ENCODE assay signal across 11 cellular contexts in the genomic region with DNA sequence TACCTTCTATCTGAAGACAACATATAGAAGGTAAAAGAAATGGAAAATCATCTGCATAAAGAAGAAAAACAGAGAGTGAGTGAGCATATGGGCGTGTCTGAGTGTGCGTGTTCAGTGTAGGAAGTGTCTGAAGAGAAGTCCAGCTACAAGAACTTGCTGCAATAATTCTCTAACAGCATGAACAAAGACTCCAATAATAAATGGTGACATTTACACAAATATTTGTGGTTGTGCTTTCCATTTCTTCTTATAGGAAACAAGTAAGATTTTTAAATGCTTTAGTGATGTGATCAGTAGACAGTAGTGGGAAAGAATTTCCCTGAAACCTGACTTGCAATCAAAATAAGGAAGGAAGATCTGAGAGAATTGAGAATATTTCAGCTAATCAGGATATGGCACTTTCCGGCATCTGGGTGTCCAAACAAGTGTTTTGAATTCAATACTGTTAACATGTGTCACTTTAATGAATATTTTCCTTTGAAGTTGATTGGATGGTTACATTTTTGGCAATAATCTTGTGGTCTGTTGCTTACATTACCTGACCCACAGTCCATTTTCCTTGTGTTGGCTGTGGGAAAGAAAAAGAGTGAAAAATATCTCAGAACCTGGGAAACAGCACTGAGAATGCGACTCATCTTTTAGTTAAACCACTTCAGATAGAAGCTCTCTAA.
DNase-seq lines count a peak whose midpoint lies in the region; ATAC-seq and TF ChIP-seq lines count a peak whose summit lies in the region.
"Had no signal": no experiment of that assay in that cellular context is flagged by ENCODE, and none has a peak within 500 bp of the region (broad histone marks: within the 10 kb centered on the region; RNA-seq: fewer than 3 reads in every experiment).

No MANE protein-coding gene starts in this region.

- DNase-seq in EH (ENCODE audit: low read depth) (peak; percentile 98), RWPE2 (ENCODE audit: low spot score) (no peak), fibroblast of pulmonary artery (ENCODE audit: low read depth) (peak; percentile 75), psoas muscle (no peak), adrenal gland (no peak), NCI-H128 (lab: John Stamatoyannopoulos, UW; ENCODE audit: unreplicated experiment) (no peak), activated gamma-delta T cell (lab: John Stamatoyannopoulos, UW) (no peak)
- DNase-seq: activated effector memory CD4-positive, alpha-beta T cell treated with anti-CD3 and anti-CD28 coated beads, Interleukin-2, amount 50 U/mL, for 16 hours; NCI-H748 treated with DMSO at 0.1 percent for 48 hours had no signal

- TF ChIP-seq POLR2A in adrenal gland (IDR thresholded peaks at IDR 0.05), result no peak

- H3K4me3 ChIP-seq in RWPE2 (ENCODE audit: severe bottlenecking) (no peak overlapping the region), fibroblast of pulmonary artery (replicated peaks; ENCODE audit: low read depth, low read length) (peak overlapping the region; percentile 46), psoas muscle (peak overlapping the region; percentile 49), adrenal gland (peak overlapping the region in 1 of 4 donors; percentile 25)

- TF ChIP-seq CTCF in RWPE2 (IDR thresholded peaks at IDR 0.05; ENCODE audit: poor library complexity, severe bottlenecking) (no peak), fibroblast of pulmonary artery (IDR thresholded peaks at IDR 0.05; ENCODE audit: low read length, missing control alignments) (no peak), psoas muscle (IDR thresholded peaks at IDR 0.05) (no peak), adrenal gland (IDR thresholded peaks at IDR 0.05) (no peak)

- peaks cover 32% of the 10 kb centered on the region for H3K4me1 ChIP-seq in RWPE2 (ENCODE audit: insufficient read depth, poor library complexity, severe bottlenecking)
- peaks cover 29% of the 10 kb centered on the region for H3K4me1 ChIP-seq in psoas muscle
- no peaks in the 10 kb centered on the region for H3K4me1 ChIP-seq in adrenal gland (replicated peaks in 1 of 2)
- H3K4me1 ChIP-seq: parathyroid adenoma had no signal

- 40 to 47% (median 45%) methylated on average over 4 of the region's 4 CpGs for WGBS in psoas muscle, 3 donors
- WGBS in adrenal gland, 4 donors, result 44 to 57% (median 50%) methylated on average over 4 of the region's 4 CpGs

- H3K27ac ChIP-seq in RWPE2 (ENCODE audit: poor library complexity, severe bottlenecking) (peak overlapping the region; percentile 75), psoas muscle (peak overlapping the region; percentile 66), adrenal gland (peak overlapping the region in 2 of 5 donors; percentile 43 to 69)
- H3K27ac ChIP-seq: parathyroid adenoma had no signal

- peak; percentile 37; the same call in 2 of the 3 replicates for ATAC-seq in RWPE2 (ENCODE audit: low read depth)
- ATAC-seq in psoas muscle, result peak in 2 of 4 donors; percentile 45 to 52
- no peak for ATAC-seq in GM18511 (IDR thresholded peaks at IDR 0.05; ENCODE audit: unreplicated experiment)

- intact Hi-C loops in psoas muscle (cut with DNase I) (no loop called here), adrenal gland (cut with DNase I) (no loop called here)

- H3K36me3 ChIP-seq in RWPE2 (ENCODE audit: low read depth), result no peaks in the 10 kb centered on the region
- H3K36me3 ChIP-seq in psoas muscle (ENCODE audit: insufficient read depth in 1 of 2, low read depth in 1 of 2), result no peaks in the 10 kb centered on the region
- H3K36me3 ChIP-seq in adrenal gland (replicated peaks in 1 of 2), result no peaks in the 10 kb centered on the region

- H3K9me3 ChIP-seq in RWPE2 (ENCODE audit: severe bottlenecking) (no peaks in the 10 kb centered on the region), psoas muscle (no peaks in the 10 kb centered on the region), adrenal gland (replicated peaks in 1 of 3) (no peaks in the 10 kb centered on the region)

- no peaks in the 10 kb centered on the region for H3K27me3 ChIP-seq in RWPE2 (ENCODE audit: insufficient read depth, poor library complexity, severe bottlenecking)
- no peaks in the 10 kb centered on the region for H3K27me3 ChIP-seq in psoas muscle (ENCODE audit: insufficient read depth in 3 of 3, low read length in 2 of 3)
- H3K27me3 ChIP-seq in adrenal gland, result no peaks in the 10 kb centered on the region

Comparison
In these comparisons a context has a peak if more than half of its experiments do, and no peak if none do; other contexts are left out.
1. DNase-seq: peak in EH (single experiment) and fibroblast of pulmonary artery (single experiment); none in RWPE2 (single experiment), psoas muscle (0 of 2), adrenal gland (0 of 7), NCI-H128 (single experiment) and activated gamma-delta T cell (single experiment).